9 cellular contexts compared by ENCODE assay signal in genomic region chr10:5944389-5945202, GRCh38. TPM values are rescaled to one million over a fixed set of nuclear protein-coding genes. Genes with fewer than 3 reads are reported as not detected.
A peak's percentile ranks its signal among the peaks of the same experiment; 100 is the strongest.
DNase-seq lines count a peak whose midpoint lies in the region; ATAC-seq and TF ChIP-seq lines count a peak whose summit lies in the region.
"Had no signal": no experiment of that assay in that cellular context is flagged by ENCODE, and none has a peak within 500 bp of the region (broad histone marks: within the 10 kb centered on the region; RNA-seq: fewer than 3 reads in every experiment).

No MANE protein-coding gene starts in this region.

- H2BK12ac ChIP-seq in mesenchymal stem cell (ENCODE audit: low read length in 2 of 2) = peak overlapping the region; percentile 65 to 79

- H3K4ac ChIP-seq in mesenchymal stem cell (ENCODE audit: low read depth in 1 of 2, low read length in 2 of 2) = peak overlapping the region in 1 of 2 experiments; percentile 47

- no peak overlapping the region for H4K91ac ChIP-seq in mesenchymal stem cell (ENCODE audit: low read length)

- H3K18ac ChIP-seq in mesenchymal stem cell (ENCODE audit: low read depth in 1 of 2, low read length in 2 of 2) = no peak overlapping the region

- peak overlapping the region; percentile 87 for H3K9ac ChIP-seq in mesenchymal stem cell (ENCODE audit: low read length)

- H3K14ac ChIP-seq in mesenchymal stem cell (ENCODE audit: low read length in 2 of 2) = no peak overlapping the region

- H2AFZ ChIP-seq in mesenchymal stem cell (ENCODE audit: low read depth, low read length) = no peak overlapping the region

- intact Hi-C loops in uterus (cut with DNase I; ENCODE audit: low total_unique reads) = loop anchor here (5.0 kb wide), 1 partner anchor 203 kb away; no protein-coding TSS in a partner anchor

- TF ChIP-seq CTCF in uterus (IDR thresholded peaks at IDR 0.05) = no peak

- no peak for ATAC-seq in GM21360 (IDR thresholded peaks at IDR 0.05; ENCODE audit: unreplicated experiment)

- DNase-seq in NCI-H748 (lab: John Stamatoyannopoulos, UW; ENCODE audit: unreplicated experiment) (peak; percentile 7), NCI-H748 treated with DMSO at 0.1 percent for 48 hours (lab: John Stamatoyannopoulos, UW) (no peak), dedifferentiated amniotic fluid mesenchymal stem cell (ENCODE audit: extremely low spot score) (peak; percentile 99), mesenchymal stem cell (peak; percentile 98), uterus (peak; percentile 91 to 98), GM19240 (ENCODE audit: insufficient read length, low spot score) (no peak)
- DNase-seq in stimulated activated naive CD4-positive, alpha-beta T cell treated with Interleukin-2 at 50 U/mL for 16 hours (lab: John Stamatoyannopoulos, UW) = no peak
- DNase-seq: NCI-H510A had no signal

- H3K23ac ChIP-seq in mesenchymal stem cell (ENCODE audit: low read length in 2 of 2) = no peak overlapping the region

- no peak overlapping the region for H2AK5ac ChIP-seq in mesenchymal stem cell (ENCODE audit: low read length, severe bottlenecking)

- no peak overlapping the region for H4K8ac ChIP-seq in mesenchymal stem cell (ENCODE audit: low read length)

- H3K4me3 ChIP-seq in mesenchymal stem cell (ENCODE audit: insufficient read depth in 1 of 2, low read depth in 1 of 2, low read length in 2 of 2) (peak overlapping the region in 1 of 2 experiments; percentile 70), uterus (peak overlapping the region in 1 of 2 donors; percentile 29)

- H2BK5ac ChIP-seq in mesenchymal stem cell (ENCODE audit: low read depth, low read length, poor library complexity, severe bottlenecking) = no peak overlapping the region

- peak overlapping the region; percentile 62 for H2BK120ac ChIP-seq in mesenchymal stem cell (ENCODE audit: low read depth, low read length)

- H3K9me3 ChIP-seq in mesenchymal stem cell (ENCODE audit: control insufficient read depth, low read length) = no peaks in the 10 kb centered on the region
- H3K9me3 ChIP-seq in uterus = no peaks in the 10 kb centered on the region

- no peaks in the 10 kb centered on the region for H3K79me1 ChIP-seq in mesenchymal stem cell (replicated peaks; ENCODE audit: low read length, poor library complexity, severe bottlenecking)

- H3K36me3 ChIP-seq in mesenchymal stem cell (ENCODE audit: control insufficient read depth in 1 of 2, insufficient read depth in 2 of 2, low read depth in 1 of 2, low read length in 2 of 2) (peaks cover 0 to 5% of the 10 kb centered on the region in 2 experiments), uterus (no peaks in the 10 kb centered on the region)

- H3K27ac ChIP-seq in mesenchymal stem cell (ENCODE audit: low read length, poor library complexity, severe bottlenecking) (no peak overlapping the region), uterus (peak overlapping the region; percentile 96 to 98)

- peak; percentile 42 for TF ChIP-seq POLR2A in uterus (IDR thresholded peaks at IDR 0.05)

- 75% methylated on average over 6 of the region's 7 CpGs for WGBS in mesenchymal stem cell

- no peak overlapping the region for H3K4me2 ChIP-seq in mesenchymal stem cell (ENCODE audit: low read length, poor library complexity, severe bottlenecking)

- H3K27me3 ChIP-seq in mesenchymal stem cell (ENCODE audit: control insufficient read depth in 1 of 2, insufficient read depth in 1 of 2, low read length in 2 of 2) (peaks cover 0 to 16% of the 10 kb centered on the region in 2 experiments), uterus (no peaks in the 10 kb centered on the region)

- peaks cover 7% of the 10 kb centered on the region for H3K4me1 ChIP-seq in mesenchymal stem cell (ENCODE audit: control insufficient read depth, insufficient read depth, low read depth, low read length)
- peaks cover 6 to 19% of the 10 kb centered on the region in 2 donors for H3K4me1 ChIP-seq in uterus

- H2BK15ac ChIP-seq in mesenchymal stem cell (ENCODE audit: low read depth, poor library complexity, severe bottlenecking) = no peak overlapping the region

RNA-seq across cellular contexts. Expression of gene IL15RA, which starts 32.7 kb away (rescaled TPM):
- 16.5 TPM for polyA plus RNA-seq in mesenchymal stem cell (2013, experiment 1 of 2)
- 17.2 TPM for polyA plus RNA-seq in mesenchymal stem cell (2013, experiment 2 of 2)
- 10 to 100 TPM in 3 of 4 donors, 1 to 10 TPM in 1; 1.6 to 42.5 (median 31.9) TPM for total RNA-seq in uterus

RNA-seq across cellular contexts. Expression of gene FBH1, which starts 54.6 kb away (rescaled TPM):
- 34.4 TPM for polyA plus RNA-seq in mesenchymal stem cell (2013, experiment 1 of 2)
- 30.4 TPM for polyA plus RNA-seq in mesenchymal stem cell (2013, experiment 2 of 2)
- 100 to 1,000 TPM in 2 of 4 donors, 10 to 100 TPM in 2; 55.0 to 119 (median 85.8) TPM for total RNA-seq in uterus

RNA-seq across cellular contexts. Expression of gene ANKRD16, which starts 54.9 kb away (rescaled TPM):
- 2.3 TPM for polyA plus RNA-seq in mesenchymal stem cell (2013, experiment 1 of 2)
- 2.3 TPM for polyA plus RNA-seq in mesenchymal stem cell (2013, experiment 2 of 2)
- 10 to 100 TPM; 11.9 to 28.4 (median 17.8) TPM for total RNA-seq in uterus

Comparison
In these comparisons a context has a peak if more than half of its experiments do, and no peak if none do; other contexts are left out.
1. DNase-seq: peak in NCI-H748 (single experiment), dedifferentiated amniotic fluid mesenchymal stem cell (single experiment), mesenchymal stem cell (single experiment) and uterus (2 of 2); none in NCI-H748 treated with DMSO at 0.1 percent for 48 hours (single experiment), stimulated activated naive CD4-positive, alpha-beta T cell treated with Interleukin-2 at 50 U/mL for 16 hours (single experiment) and GM19240 (single experiment).